ENCODE assay signal across 20 cellular contexts in genomic region chr10:35508647-35509046, GRCh38.
A peak's percentile ranks its signal among the peaks of the same experiment; 100 is the strongest.
DNase-seq lines count a peak whose midpoint lies in the region; ATAC-seq, FAIRE-seq and TF ChIP-seq lines count a peak whose summit lies in the region.
"Had no signal": no experiment of that assay in that cellular context is flagged by ENCODE, and none has a peak within 500 bp of the region (broad histone marks: within the 10 kb centered on the region; RNA-seq: fewer than 3 reads in every experiment).

No MANE protein-coding gene starts in this region.

- H4K20me1 ChIP-seq in MM.1S (ENCODE audit: insufficient read depth, low read length), result no peaks in the 10 kb centered on the region
- no peaks in the 10 kb centered on the region for H4K20me1 ChIP-seq in GM12878 (ENCODE audit: control insufficient read depth, insufficient read depth)

- H2AFZ ChIP-seq in MM.1S (ENCODE audit: low read length) (no peak overlapping the region), GM12878 (ENCODE audit: control insufficient read depth, low read depth, low read length) (no peak overlapping the region)
- H2AFZ ChIP-seq: GM23338 had no signal

- no TSS peak for BruUV-seq in GM12878 (replicated peaks; lab: Mats Ljungman, UMichigan)

- TF ChIP-seq CTCF in MM.1S (IDR thresholded peaks at IDR 0.05; ENCODE audit: low read length), result no peak
- no peak for TF ChIP-seq CTCF in GM12878 (IDR thresholded peaks at IDR 0.05 in 2 of 3, conservative IDR thresholded peaks at IDR 0.05 in 1 of 3; ENCODE audit: control insufficient read depth in 2 of 3, extremely low read depth in 1 of 3, insufficient read depth in 1 of 3, low read depth in 3 of 3, low read length in 3 of 3)

- H3K36me3 ChIP-seq in MM.1S (replicated peaks; ENCODE audit: insufficient read depth, low read length) (no peaks in the 10 kb centered on the region), GM12878 (ENCODE audit: control insufficient read depth in 2 of 2, insufficient read depth in 2 of 2, low read length in 1 of 2) (no peaks in the 10 kb centered on the region; a peak in 1 of 4 replicates), H7 (replicated peaks; ENCODE audit: control insufficient read depth, insufficient read depth, low read length) (no peaks in the 10 kb centered on the region)

- intact Hi-C loops in GM12878 (cut with micrococcal nuclease; ENCODE audit: unreplicated experiment) (no loop called here), Right ventricle myocardium inferior (cut with DNase I) (no loop called here)

- peaks cover 12% of the 10 kb centered on the region for H3K4me1 ChIP-seq in MM.1S (ENCODE audit: low read length)
- peaks cover 24% of the 10 kb centered on the region for H3K4me1 ChIP-seq in GM12878 (ENCODE audit: control insufficient read depth, insufficient read depth, low read length)

- H3K4me3 ChIP-seq in MM.1S (ENCODE audit: low read length) (no peak overlapping the region), GM12878 (no peak overlapping the region), H7 (ENCODE audit: insufficient read depth, low read depth, low read length) (no peak overlapping the region)
- H3K4me3 ChIP-seq: BLaER1, GM23338 had no signal

- FAIRE-seq in GM12878 (lab: Jason Lieb, UNC), result no peak
- FAIRE-seq: GM18507, GM19239, HepG2 had no signal

- RAD21 ChIA-PET in GM12878 (lab: Charles Lee; ENCODE audit: unreplicated experiment), result no interaction called here

- H3K27ac ChIP-seq in MM.1S (ENCODE audit: low read length) (no peak overlapping the region), GM12878 (ENCODE audit: control insufficient read depth, insufficient read depth) (no peak overlapping the region)
- H3K27ac ChIP-seq: BLaER1 had no signal

- no peak for TF ChIP-seq POLR2A in GM12878 (IDR thresholded peaks at IDR 0.05; ENCODE audit: low read depth, low read length)

- H3K9me3 ChIP-seq in MM.1S (replicated peaks; ENCODE audit: insufficient read depth, low read length) (no peaks in the 10 kb centered on the region), GM12878 (replicated peaks; ENCODE audit: control insufficient read depth, insufficient read depth, low read length) (no peaks in the 10 kb centered on the region)
- H3K9me3 ChIP-seq: BLaER1 had no signal

- POLR2A ChIA-PET in GM12878 (lab: Charles Lee), result no interaction called here

- CTCF ChIA-PET in GM12878 (lab: Yijun Ruan, JAX), result no interaction called here

- H3F3A ChIP-seq in MM.1S (ENCODE audit: insufficient read depth, low read length), result no peaks in the 10 kb centered on the region

- no peaks in the 10 kb centered on the region for H3K27me3 ChIP-seq in MM.1S (replicated peaks; ENCODE audit: insufficient read depth, low read length)
- H3K27me3 ChIP-seq in GM12878 (replicated peaks in 1 of 2; ENCODE audit: control insufficient read depth in 2 of 2, insufficient read depth in 2 of 2, low read length in 1 of 2), result no peaks in the 10 kb centered on the region
- no peaks in the 10 kb centered on the region for H3K27me3 ChIP-seq in H7 (ENCODE audit: control insufficient read depth, insufficient read depth, low read length)
- H3K27me3 ChIP-seq: BLaER1 had no signal

- peak overlapping the region; percentile 3; the same call in 1 of the 2 replicates for H3K4me2 ChIP-seq in MM.1S (ENCODE audit: low read depth, low read length)
- H3K4me2 ChIP-seq in GM12878 (ENCODE audit: control insufficient read depth, insufficient read depth), result no peak overlapping the region; the same call in 1 of the 2 replicates
- H3K4me2 ChIP-seq: BLaER1 had no signal

- TF ChIP-seq EP300 in GM12878 (IDR thresholded peaks at IDR 0.05; ENCODE audit: borderline replicate concordance in 1 of 2, control insufficient read depth in 1 of 2, low read depth in 2 of 2, low read length in 2 of 2), result no peak

- in situ Hi-C loops in GM12878 (cut with MboI), result no loop called here

- H3K79me2 ChIP-seq in MM.1S (ENCODE audit: low read length) (no peaks in the 10 kb centered on the region), GM12878 (ENCODE audit: control insufficient read depth, insufficient read depth, low read length) (no peaks in the 10 kb centered on the region; the same call in 1 of the 2 replicates)

- WGBS in GM12878 (ENCODE audit: insufficient coverage, insufficient replicate concordance, low lambda C conversion rate, missing lambda C conversion rate), result 5% methylated on average over 1 of the region's 1 CpG

- ATAC-seq in GM18498 (IDR thresholded peaks at IDR 0.05; ENCODE audit: unreplicated experiment) (peak; percentile 41), GM18868 (IDR thresholded peaks at IDR 0.05; ENCODE audit: unreplicated experiment) (peak; percentile 40), GM12878 (peak; percentile 57), Right ventricle myocardium inferior (no peak), HG03354 (IDR thresholded peaks at IDR 0.05; ENCODE audit: poor library complexity, severe bottlenecking, unreplicated experiment) (no peak)
- ATAC-seq: GM23338, HepG2 had no signal

- SMC1A ChIA-PET in GM12878 (lab: Charles Lee; ENCODE audit: uncharacterized antibody, unreplicated experiment), result interaction anchor here (1.5 kb wide), 1 partner anchor 12 kb away, joined by 3 read pairs; no protein-coding TSS in a partner anchor

- H3K9ac ChIP-seq in MM.1S (ENCODE audit: low read length), result no peak overlapping the region
- no peak overlapping the region for H3K9ac ChIP-seq in GM12878 (ENCODE audit: control insufficient read depth, insufficient read depth, low read length)
- H3K9ac ChIP-seq: BLaER1 had no signal

- no peak for TF ChIP-seq RAD21 in GM12878 (IDR thresholded peaks at IDR 0.05; ENCODE audit: insufficient read depth, low read depth, low read length)

- DNase-seq in MM.1S (peak; percentile 11), GM12878 (ENCODE audit: low read depth, low spot score) (no peak), H7 (no peak), Right ventricle myocardium inferior (ENCODE audit: missing footprints) (no peak), SHP77 (lab: John Stamatoyannopoulos, UW) (no peak)
- DNase-seq: 8988T; CD4-positive, alpha-beta memory T cell; DMS153; DMS79; GF-D8; H9; KBM-7 had no signal

- H3K9me2 ChIP-seq in MM.1S (replicated peaks; ENCODE audit: insufficient read depth, low read length), result no peaks in the 10 kb centered on the region

TF ChIP-seq in GM12878, 131 proteins besides CTCF, POLR2A, EP300 and RAD21 (continues in another document):
- TF ChIP-seq ZBTB4 (CRISPR knock-in tag; IDR thresholded peaks at IDR 0.05), result no peak
- no peak for TF ChIP-seq TARDBP (IDR thresholded peaks at IDR 0.05; ENCODE audit: borderline replicate concordance)
- no peak for TF ChIP-seq ETV6 (conservative IDR thresholded peaks at IDR 0.05 in 1 of 2, IDR thresholded peaks at IDR 0.05 in 1 of 2; ENCODE audit: borderline replicate concordance in 1 of 2, low read depth in 1 of 2)
- TF ChIP-seq NFXL1 (IDR thresholded peaks at IDR 0.05; ENCODE audit: borderline replicate concordance), result no peak
- TF ChIP-seq ATF2 (IDR thresholded peaks at IDR 0.05; ENCODE audit: low read length), result 0 out of 2 replicates have a peak, but pooled peaks have one; percentile 25
- TF ChIP-seq RUNX3 (IDR thresholded peaks at IDR 0.05; ENCODE audit: low read length), result peak; percentile 67
- no peak for TF ChIP-seq KDM1A (IDR thresholded peaks at IDR 0.05; ENCODE audit: borderline replicate concordance)
- no peak for TF ChIP-seq SUZ12 (IDR thresholded peaks at IDR 0.05; ENCODE audit: unreplicated experiment)
- no peak for TF ChIP-seq ATF7 (IDR thresholded peaks at IDR 0.05; ENCODE audit: low read depth)
- TF ChIP-seq ZZZ3 (IDR thresholded peaks at IDR 0.05; ENCODE audit: control insufficient read depth, insufficient read length, low read depth), result no peak
- no peak for TF ChIP-seq NR2C1 (IDR thresholded peaks at IDR 0.05)
- peak; percentile 55 for TF ChIP-seq MEF2B (IDR thresholded peaks at IDR 0.05; ENCODE audit: partially characterized antibody, poor library complexity, severe bottlenecking)
- no peak for TF ChIP-seq ZNF622 (IDR thresholded peaks at IDR 0.05)
- no peak for TF ChIP-seq SMC3 (IDR thresholded peaks at IDR 0.05; ENCODE audit: borderline replicate concordance, low read length)
- no peak for TF ChIP-seq CEBPB (IDR thresholded peaks at IDR 0.05; ENCODE audit: borderline replicate concordance in 1 of 2, low read depth in 2 of 2, low read length in 2 of 2)
- no peak for TF ChIP-seq MXI1 (IDR thresholded peaks at IDR 0.05; ENCODE audit: low read depth, low read length)
- 0 out of 2 replicates have a peak, but pooled peaks have one; percentile 26 for TF ChIP-seq MEF2A (IDR thresholded peaks at IDR 0.05; ENCODE audit: insufficient read depth, low read depth, low read length)

Comparison
In these comparisons a context has a peak if more than half of its experiments do, and no peak if none do; other contexts are left out.
1. ATAC-seq: peak in GM18498 (single experiment), GM18868 (single experiment) and GM12878 (single experiment); none in Right ventricle myocardium inferior (single experiment) and HG03354 (single experiment).